Comparison of ENCODE assay signal across 8 cellular contexts in the genomic region with DNA sequence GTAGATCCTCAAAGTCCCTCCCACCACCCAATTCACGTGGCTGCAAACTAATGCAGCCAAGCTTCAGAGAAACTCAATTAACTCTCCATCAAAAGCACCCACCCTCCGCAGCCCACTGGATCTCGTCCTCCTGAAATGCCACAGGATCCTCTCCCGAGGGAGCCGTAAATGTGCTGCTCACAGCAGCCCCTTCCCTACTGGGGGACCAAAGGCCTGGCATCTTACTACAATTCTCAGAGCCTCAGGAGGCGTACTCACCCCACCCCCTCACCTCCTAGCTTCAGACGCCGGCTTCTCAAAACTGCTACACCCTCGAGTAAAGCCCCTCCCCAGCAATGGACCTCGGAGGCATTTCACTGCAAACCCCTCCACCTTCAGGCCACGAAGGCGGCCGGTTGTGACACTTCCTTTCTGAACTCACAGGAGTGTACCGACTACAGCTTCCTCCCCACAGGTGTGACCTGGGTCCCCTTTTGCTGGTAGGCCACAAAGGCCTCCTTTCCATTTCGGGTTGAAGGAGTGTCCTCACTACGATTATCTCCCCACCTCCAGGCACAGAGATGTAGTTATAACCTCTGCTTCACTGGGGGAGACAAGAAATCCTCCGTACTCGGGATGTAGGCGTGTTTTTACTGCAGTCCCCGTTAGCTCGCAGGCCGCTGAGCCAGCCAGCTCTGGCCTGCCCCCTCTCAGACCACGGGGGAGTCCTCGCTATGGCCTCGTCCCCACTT. TPM values are rescaled to one million over a fixed set of nuclear protein-coding genes. Genes with fewer than 3 reads are reported as not detected.
DNase-seq lines count a peak whose midpoint lies in the region; ATAC-seq and TF ChIP-seq lines count a peak whose summit lies in the region.

No MANE protein-coding gene starts in this region.

- peak overlapping the region; percentile 92 for H3K27ac ChIP-seq in 22Rv1

- H3K27ac Mint-ChIP-seq in activated CD8-positive, alpha-beta T cell treated with anti-CD3 and anti-CD28 coated beads, Interleukin-2, amount 10 ng/mL, durations not matched to agents 7 days and 5 days: peak overlapping the region; percentile 99

- H3K36me3 Mint-ChIP-seq in activated CD8-positive, alpha-beta T cell treated with anti-CD3 and anti-CD28 coated beads, Interleukin-2, amount 10 ng/mL, durations not matched to agents 7 days and 5 days (ENCODE audit: low read depth): peaks cover 47% of the 10 kb centered on the region

- H3K4me1 Mint-ChIP-seq in activated CD8-positive, alpha-beta T cell treated with anti-CD3 and anti-CD28 coated beads, Interleukin-2, amount 10 ng/mL, durations not matched to agents 7 days and 5 days (ENCODE audit: low read depth): peaks cover 44% of the 10 kb centered on the region

- no peaks in the 10 kb centered on the region for H3K27me3 Mint-ChIP-seq in activated CD8-positive, alpha-beta T cell treated with anti-CD3 and anti-CD28 coated beads, Interleukin-2, amount 10 ng/mL, durations not matched to agents 7 days and 5 days (ENCODE audit: low read depth)

- TF ChIP-seq CTCF in 22Rv1 (IDR thresholded peaks at IDR 0.05): 0 out of 2 replicates have a peak, but pooled peaks have one; percentile 19

- DNase-seq in NCI-H524 (lab: John Stamatoyannopoulos, UW) (peak; percentile 37 to 44), mucosa of gallbladder (ENCODE audit: low spot score) (peak; percentile 23)
- DNase-seq in activated CD8-positive, alpha-beta T cell treated with anti-CD3 and anti-CD28 coated beads, Interleukin-2, amount 10 ng/mL, durations not matched to agents 7 days and 5 days: peak; percentile 79
- DNase-seq in effector CD4-positive, alpha-beta T cell: peak; percentile 51
- peak; percentile 29 to 36 for DNase-seq in stimulated activated CD8-positive, alpha-beta memory T cell treated with anti-CD3 and anti-CD28 coated beads, Interleukin-4, amount 100 ng/mL, for 4 hours (ENCODE audit: low read depth in 2 of 2, low spot score in 1 of 2)

- H3K9me3 Mint-ChIP-seq in activated CD8-positive, alpha-beta T cell treated with anti-CD3 and anti-CD28 coated beads, Interleukin-2, amount 10 ng/mL, durations not matched to agents 7 days and 5 days (ENCODE audit: insufficient read depth): no peaks in the 10 kb centered on the region

- peak; percentile 26 for ATAC-seq in GM18505 (IDR thresholded peaks at IDR 0.05; ENCODE audit: unreplicated experiment)
- ATAC-seq in HG02973 (IDR thresholded peaks at IDR 0.05; ENCODE audit: unreplicated experiment): peak; percentile 29
- peak; percentile 52 for ATAC-seq in activated CD8-positive, alpha-beta T cell treated with anti-CD3 and anti-CD28 coated beads, Interleukin-2, amount 10 ng/mL, durations not matched to agents 7 days and 5 days

- CTCF ChIA-PET in activated CD8-positive, alpha-beta T cell treated with anti-CD3 and anti-CD28 coated beads, Interleukin-2, amount 10 ng/mL, durations not matched to agents 7 days and 5 days (lab: Charles Lee): interaction anchor here (0.6 to 5.3 kb wide), 10 partner anchors 10 to 1612 kb away, joined by 3 to 19 read pairs (median 4); a partner anchor contains a TSS

- no peak for TF ChIP-seq POLR2A in GM18505 (IDR thresholded peaks at IDR 0.05; ENCODE audit: borderline replicate concordance, extremely low read depth, insufficient read depth, insufficient read length)

- H3K4me3 Mint-ChIP-seq in activated CD8-positive, alpha-beta T cell treated with anti-CD3 and anti-CD28 coated beads, Interleukin-2, amount 10 ng/mL, durations not matched to agents 7 days and 5 days: peak overlapping the region; percentile 96

- POLR2A ChIA-PET in activated CD8-positive, alpha-beta T cell treated with anti-CD3 and anti-CD28 coated beads, Interleukin-2, amount 10 ng/mL, durations not matched to agents 7 days and 5 days (lab: Charles Lee): interaction anchor here (0.6 to 4.6 kb wide), 27 partner anchors 9 to 932 kb away, joined by 3 to 72 read pairs (median 4); a partner anchor contains a TSS

RNA-seq across cellular contexts. Expression of a gene that starts 0.7 kb away (rescaled TPM):
- total RNA-seq in activated CD8-positive, alpha-beta T cell treated with anti-CD3 and anti-CD28 coated beads, Interleukin-2, amount 10 ng/mL, durations not matched to agents 7 days and 5 days: 100 to 1,000 TPM; 271 to 272 TPM
- total RNA-seq in mucosa of gallbladder: 195 TPM

RNA-seq across cellular contexts. Expression of a gene that starts 0.7 kb away (rescaled TPM):
- 100 to 1,000 TPM; 112 to 119 TPM for total RNA-seq in activated CD8-positive, alpha-beta T cell treated with anti-CD3 and anti-CD28 coated beads, Interleukin-2, amount 10 ng/mL, durations not matched to agents 7 days and 5 days
- total RNA-seq in mucosa of gallbladder: 68.5 TPM

RNA-seq across cellular contexts. Expression of a gene that starts 35.2 kb away (rescaled TPM):
- total RNA-seq in activated CD8-positive, alpha-beta T cell treated with anti-CD3 and anti-CD28 coated beads, Interleukin-2, amount 10 ng/mL, durations not matched to agents 7 days and 5 days: 10 to 100 TPM; 32.7 to 34.7 TPM
- 47.4 TPM for total RNA-seq in mucosa of gallbladder

RNA-seq across cellular contexts. Expression of a gene that starts 35.2 kb away (rescaled TPM):
- total RNA-seq in activated CD8-positive, alpha-beta T cell treated with anti-CD3 and anti-CD28 coated beads, Interleukin-2, amount 10 ng/mL, durations not matched to agents 7 days and 5 days: 100 to 1,000 TPM; 134 to 143 TPM
- 155 TPM for total RNA-seq in mucosa of gallbladder

RNA-seq across cellular contexts. Expression of a gene that starts 48.3 kb away (rescaled TPM):
- 1 to 10 TPM; 2.6 to 5.0 TPM for total RNA-seq in activated CD8-positive, alpha-beta T cell treated with anti-CD3 and anti-CD28 coated beads, Interleukin-2, amount 10 ng/mL, durations not matched to agents 7 days and 5 days
- 7.2 TPM for total RNA-seq in mucosa of gallbladder

Comparison
In these comparisons a context has a peak if more than half of its experiments do, and no peak if none do; other contexts are left out.
1. Peak in every context shown above with its lines: DNase-seq, ATAC-seq and H3K27ac ChIP-seq.
2. DNase-seq: peak in every context shown above with its lines; median percentile 79 in activated CD8-positive, alpha-beta T cell treated with anti-CD3 and anti-CD28 coated beads, Interleukin-2, amount 10 ng/mL, durations not matched to agents 7 days and 5 days; 51 in effector CD4-positive, alpha-beta T cell; 40 in NCI-H524; 32 in stimulated activated CD8-positive, alpha-beta memory T cell treated with anti-CD3 and anti-CD28 coated beads, Interleukin-4, amount 100 ng/mL, for 4 hours; 23 in mucosa of gallbladder.